ENCODE assay signal across 8 cellular contexts in genomic region chr13:50713849-50714248, GRCh38.
DNase-seq lines count a peak whose midpoint lies in the region; ATAC-seq, FAIRE-seq and TF ChIP-seq lines count a peak whose summit lies in the region.

No MANE protein-coding gene starts in this region.

- in situ Hi-C loops in transverse colon (cut with MboI; ENCODE audit: low pct_ligation_motif_present in 1 of 4, low pct_unique_long_range_greater_than_20kb in 1 of 4, low sequenced_read_pairs in 3 of 4) = no loop called here

- 76% methylated on average over 8 of the region's 8 CpGs; no CpG with 5 or more reads in 1 of the 2 donors for WGBS in transverse colon (ENCODE audit: low coverage in 1 of 2), 2 donors

- no peak overlapping the region for H3K4me3 ChIP-seq in fibroblast of villous mesenchyme (ENCODE audit: low read depth, low read length)
- H3K4me3 ChIP-seq in transverse colon = no peak overlapping the region
- no peak overlapping the region for H3K4me3 ChIP-seq in ascending aorta

- H3K36me3 ChIP-seq in transverse colon = no peaks in the 10 kb centered on the region
- H3K36me3 ChIP-seq in ascending aorta = no peaks in the 10 kb centered on the region

- TF ChIP-seq POLR2A in GM12892 (IDR thresholded peaks at IDR 0.05; ENCODE audit: low read depth, low read length) (no peak), H54 (IDR thresholded peaks at IDR 0.05; ENCODE audit: low read depth, low read length) (no peak), transverse colon (IDR thresholded peaks at IDR 0.05) (peak; percentile 30)

- intact Hi-C loops in transverse colon (cut with DNase I; ENCODE audit: low total_unique reads) (no loop called here), ascending aorta (cut with DNase I) (no loop called here)

- H3K27ac ChIP-seq in transverse colon = peak overlapping the region in 3 of 4 donors; percentile 9 to 15 (median 13)
- no peak overlapping the region for H3K27ac ChIP-seq in ascending aorta

- ATAC-seq in HG02642 (IDR thresholded peaks at IDR 0.05; ENCODE audit: poor library complexity, unreplicated experiment) = no peak

- TF ChIP-seq CTCF in fibroblast of villous mesenchyme (IDR thresholded peaks at IDR 0.05; ENCODE audit: insufficient read depth, low read depth, low read length) (no peak), transverse colon (IDR thresholded peaks at IDR 0.05) (no peak), ascending aorta (IDR thresholded peaks at IDR 0.05) (no peak)

- H3K9me3 ChIP-seq in transverse colon = no peaks in the 10 kb centered on the region
- no peaks in the 10 kb centered on the region for H3K9me3 ChIP-seq in ascending aorta

- H3K4me1 ChIP-seq in transverse colon (peaks cover 0 to 16% (median 0%) of the 10 kb centered on the region in 4 donors), ascending aorta (no peaks in the 10 kb centered on the region)

- no peak for TF ChIP-seq EP300 in transverse colon (IDR thresholded peaks at IDR 0.05; ENCODE audit: low read depth)

- peak; percentile 67 for FAIRE-seq in GM12892 (lab: Jason Lieb, UNC)
- peak; percentile 6 for FAIRE-seq in H54 (lab: Jason Lieb, UNC)

- no peaks in the 10 kb centered on the region for H3K27me3 ChIP-seq in transverse colon
- H3K27me3 ChIP-seq in ascending aorta = no peaks in the 10 kb centered on the region

- DNase-seq in GM12892 (ENCODE audit: insufficient read length) = peak; percentile 5
- DNase-seq in H54 (ENCODE audit: insufficient read length, low spot score) = peak; percentile 6
- DNase-seq in SIG-M5 treated with dmso at 0.1 percent for 504 hours (lab: John Stamatoyannopoulos, UW; ENCODE audit: unreplicated experiment) = peak; percentile 99
- peak; percentile 86 for DNase-seq in fibroblast of villous mesenchyme (ENCODE audit: low read depth)
- peak; percentile 8 for DNase-seq in transverse colon
- no peak for DNase-seq in HuH-7 (ENCODE audit: low spot score)
- DNase-seq in ascending aorta (ENCODE audit: low spot score in 2 of 2) = no peak

Comparison
In these comparisons a context has a peak if more than half of its experiments do, and no peak if none do; other contexts are left out.
1. DNase-seq: peak in GM12892 (single experiment), H54 (single experiment), SIG-M5 treated with dmso at 0.1 percent for 504 hours (single experiment), fibroblast of villous mesenchyme (single experiment) and transverse colon (single experiment); none in HuH-7 (single experiment) and ascending aorta (0 of 2).
2. H3K27ac ChIP-seq: peak in transverse colon (3 of 4); none in ascending aorta (0 of 2).